ENCODE assay signal across 15 cellular contexts in genomic region chr3:194282436-194283122, GRCh38.
A peak's percentile ranks its signal among the peaks of the same experiment; 100 is the strongest.
DNase-seq lines count a peak whose midpoint lies in the region; ATAC-seq, FAIRE-seq and TF ChIP-seq lines count a peak whose summit lies in the region.
"Had no signal": no experiment of that assay in that cellular context is flagged by ENCODE, and none has a peak within 500 bp of the region (broad histone marks: within the 10 kb centered on the region; RNA-seq: fewer than 3 reads in every experiment).

No MANE protein-coding gene starts in this region.

- H2AFZ ChIP-seq in K562 (ENCODE audit: low read depth, low read length) = 0 out of 2 replicates have a peak overlapping the region, but pooled peaks have one; percentile 14

- H2BK15ac ChIP-seq in mesendoderm (replicated peaks; ENCODE audit: low read depth) = no peak overlapping the region

- H3K79me1 ChIP-seq in mesendoderm (ENCODE audit: low read length) = no peaks in the 10 kb centered on the region

- H4K20me1 ChIP-seq in K562 (replicated peaks; ENCODE audit: control insufficient read depth, insufficient read depth, low read length) = no peaks in the 10 kb centered on the region

- H3K4me3 Mint-ChIP-seq in activated naive CD8-positive, alpha-beta T cell treated with anti-CD3 and anti-CD28 coated beads for 36 hours = no peak overlapping the region
- H3K4me3 Mint-ChIP-seq: activated CD4-positive, alpha-beta T cell treated with anti-CD3 and anti-CD28 coated beads, Interleukin-2, amount 10 ng/mL, durations not matched to agents 24 days and 14 days; naive B cell had no signal

- H3K56ac ChIP-seq in mesendoderm (ENCODE audit: low read length) = peak overlapping the region; percentile 59

- peaks cover 0 to 3% of the 10 kb centered on the region in 2 experiments; a peak in 2 of 5 replicates for H3K4me1 ChIP-seq in K562 (replicated peaks in 1 of 2; ENCODE audit: control insufficient read depth in 2 of 2, insufficient read depth in 2 of 2, low read length in 2 of 2)
- H3K4me1 ChIP-seq in mesendoderm (ENCODE audit: control insufficient read depth, low read depth, low read length) = peaks cover 2% of the 10 kb centered on the region
- peaks cover 13 to 15% of the 10 kb centered on the region in 2 donors for H3K4me1 ChIP-seq in uterus

- H3K9me3 ChIP-seq in K562 (replicated peaks; ENCODE audit: control insufficient read depth, insufficient read depth, low read depth, low read length) (no peaks in the 10 kb centered on the region), uterus (no peaks in the 10 kb centered on the region)

- no peak overlapping the region for H3K27ac Mint-ChIP-seq in activated naive CD8-positive, alpha-beta T cell treated with anti-CD3 and anti-CD28 coated beads for 36 hours
- H3K27ac Mint-ChIP-seq: activated CD4-positive, alpha-beta T cell treated with anti-CD3 and anti-CD28 coated beads, Interleukin-2, amount 10 ng/mL, durations not matched to agents 24 days and 14 days had no signal

- H3K4me1 Mint-ChIP-seq in activated naive CD8-positive, alpha-beta T cell treated with anti-CD3 and anti-CD28 coated beads for 36 hours = no peaks in the 10 kb centered on the region
- H3K4me1 Mint-ChIP-seq: activated CD4-positive, alpha-beta T cell treated with anti-CD3 and anti-CD28 coated beads, Interleukin-2, amount 10 ng/mL, durations not matched to agents 24 days and 14 days had no signal

- TF ChIP-seq POLR2A in K562 (conservative IDR thresholded peaks at IDR 0.05) (no peak), uterus (IDR thresholded peaks at IDR 0.05) (no peak)

- H3K79me2 ChIP-seq in K562 (ENCODE audit: control insufficient read depth, insufficient read depth, low read length) (no peaks in the 10 kb centered on the region), mesendoderm (ENCODE audit: control insufficient read depth, insufficient read depth, low read length) (no peaks in the 10 kb centered on the region)

- in situ Hi-C loops in K562 (cut with MboI) = no loop called here

- H3K4me2 ChIP-seq in K562 (ENCODE audit: insufficient read depth, low read length) (no peak overlapping the region), mesendoderm (ENCODE audit: low read length) (no peak overlapping the region)

- H3K36me3 Mint-ChIP-seq in activated naive CD8-positive, alpha-beta T cell treated with anti-CD3 and anti-CD28 coated beads for 36 hours = no peaks in the 10 kb centered on the region
- H3K36me3 Mint-ChIP-seq: naive B cell had no signal

- no peak overlapping the region for H3K4ac ChIP-seq in mesendoderm (ENCODE audit: low read depth, low read length)

- intact Hi-C loops in cardiac septum (cut with DNase I) (no loop called here), Right ventricle myocardium superior (cut with DNase I) (no loop called here), K562 (cut with micrococcal nuclease) (no loop called here), uterus (cut with DNase I; ENCODE audit: low total_unique reads) (no loop called here)

- no TSS peak for BruUV-seq in K562 (replicated peaks; lab: Mats Ljungman, UMichigan)

- TF ChIP-seq RAD21 in K562 (CRISPR knock-in tag; conservative IDR thresholded peaks at IDR 0.05 in 1 of 2, IDR thresholded peaks at IDR 0.05 in 1 of 2) = no peak

- H3K4me3 ChIP-seq in K562 (no peak overlapping the region), mesendoderm (ENCODE audit: low read length) (no peak overlapping the region), uterus (no peak overlapping the region)

- H3K23ac ChIP-seq in mesendoderm (ENCODE audit: low read length) = peak overlapping the region; percentile 73

- peaks cover 3% of the 10 kb centered on the region for H3K27me3 Mint-ChIP-seq in activated naive CD8-positive, alpha-beta T cell treated with anti-CD3 and anti-CD28 coated beads for 36 hours

- H3K9me3 Mint-ChIP-seq in activated naive CD8-positive, alpha-beta T cell treated with anti-CD3 and anti-CD28 coated beads for 36 hours = no peaks in the 10 kb centered on the region
- H3K9me3 Mint-ChIP-seq: activated CD4-positive, alpha-beta T cell treated with anti-CD3 and anti-CD28 coated beads, Interleukin-2, amount 10 ng/mL, durations not matched to agents 24 days and 14 days; naive B cell had no signal

- H2AK5ac ChIP-seq in mesendoderm (ENCODE audit: low read length) = no peak overlapping the region

- H4K5ac ChIP-seq in mesendoderm (ENCODE audit: low read length) = no peak overlapping the region

- H2BK120ac ChIP-seq in mesendoderm (ENCODE audit: low read depth, low read length) = no peak overlapping the region

- no peak for ATAC-seq in Right ventricle myocardium superior (ENCODE audit: poor library complexity)
- peak; percentile 15; the same call in 2 of the 3 replicates for ATAC-seq in K562

- DNase-seq in cardiac septum (ENCODE audit: low spot score) (peak; percentile 74), Right ventricle myocardium superior (no peak), K562 (ENCODE audit: extremely low read depth in 1 of 4, low spot score in 3 of 4) (no peak), mesendoderm (no peak), uterus (peak; percentile 6 to 13), NCI-H1105 treated with DMSO at 0.1 percent for 48 hours (lab: John Stamatoyannopoulos, UW) (no peak), NCI-H2196 treated with DMSO at 0.1 percent for 48 hours (lab: John Stamatoyannopoulos, UW; ENCODE audit: unreplicated experiment) (no peak)
- DNase-seq in activated naive CD8-positive, alpha-beta T cell treated with anti-CD3 and anti-CD28 coated beads for 36 hours = no peak
- DNase-seq: activated CD4-positive, alpha-beta T cell treated with anti-CD3 and anti-CD28 coated beads, Interleukin-2, amount 10 ng/mL, durations not matched to agents 24 days and 14 days; activated T-cell treated with anti-CD3 and anti-CD28 coated beads, Interleukin-2, amount 50 U/mL, for 48 hours; amniotic stem cell; COR-L47; naive B cell; NCI-H1105 had no signal

- H3K27me3 ChIP-seq in K562 (ENCODE audit: control insufficient read depth in 2 of 2, insufficient read depth in 2 of 2, low read length in 2 of 2) (no peaks in the 10 kb centered on the region), mesendoderm (ENCODE audit: insufficient read depth, low read length, poor library complexity) (no peaks in the 10 kb centered on the region), uterus (no peaks in the 10 kb centered on the region)

- WGBS in K562 (ENCODE audit: insufficient coverage, low coverage, missing lambda C conversion rate) = 57% methylated on average over 15 of the region's 15 CpGs
- no CpG with 5 or more reads among the region's 15 CpGs for WGBS in mesendoderm (ENCODE audit: extremely low coverage, insufficient coverage, low lambda C conversion rate)

- H3K36me3 ChIP-seq in K562 (ENCODE audit: control insufficient read depth, insufficient read depth, low read length) (no peaks in the 10 kb centered on the region), mesendoderm (ENCODE audit: control insufficient read depth, insufficient read depth, low read length) (no peaks in the 10 kb centered on the region), uterus (no peaks in the 10 kb centered on the region)

- TF ChIP-seq CTCF in K562 (IDR thresholded peaks at IDR 0.05 in 2 of 3, conservative IDR thresholded peaks at IDR 0.05 in 1 of 3; ENCODE audit: insufficient read depth in 2 of 3, low read depth in 1 of 3, low read length in 3 of 3) (no peak), uterus (IDR thresholded peaks at IDR 0.05) (no peak)

- no peak overlapping the region for H4K8ac ChIP-seq in mesendoderm (ENCODE audit: low read depth, low read length)

- CTCF ChIA-PET in K562 (lab: Yijun Ruan, JAX; ENCODE audit: low intra/inter-chr PET ratio) = no interaction called here

- H3K9ac ChIP-seq in K562 (ENCODE audit: insufficient read depth in 1 of 2, low read depth in 2 of 2, low read length in 2 of 2) (peak overlapping the region in 1 of 2 experiments; percentile 66; a peak in 1 of 4 replicates), mesendoderm (ENCODE audit: low read length) (no peak overlapping the region)

- H3K9me1 ChIP-seq in K562 (ENCODE audit: control insufficient read depth, insufficient read depth, low read length) = no peaks in the 10 kb centered on the region

- FAIRE-seq in K562 (lab: Jason Lieb, UNC) = no peak
- FAIRE-seq: frontal cortex had no signal

- no peak overlapping the region for H3K18ac ChIP-seq in mesendoderm (ENCODE audit: low read length)

- no peak for TF ChIP-seq EP300 in K562 (IDR thresholded peaks at IDR 0.05; ENCODE audit: low read length)

- POLR2A ChIA-PET in K562 (lab: Yijun Ruan, JAX) = interaction anchor here (0.6 to 0.8 kb wide), 3 partner anchors 9 to 27 kb away, joined by 3 read pairs; no protein-coding TSS in a partner anchor

- H3K27ac ChIP-seq in K562 (ENCODE audit: extremely low read depth, low read depth, low read length) (no peak overlapping the region), mesendoderm (ENCODE audit: low read depth, low read length) (no peak overlapping the region), uterus (no peak overlapping the region)

- H2BK5ac ChIP-seq in mesendoderm (ENCODE audit: low read length) = no peak overlapping the region

TF ChIP-seq in K562, 482 proteins besides CTCF, POLR2A, EP300 and RAD21:
- no peak for TF ChIP-seq ZKSCAN1 (IDR thresholded peaks at IDR 0.05; ENCODE audit: low read depth, low read length)
- no peak for TF ChIP-seq ZNF165 (CRISPR knock-in tag; IDR thresholded peaks at IDR 0.05; ENCODE audit: borderline replicate concordance)
- no peak for TF ChIP-seq ZBTB9 (CRISPR knock-in tag; IDR thresholded peaks at IDR 0.05)
- TF ChIP-seq ZNF431 (CRISPR knock-in tag; IDR thresholded peaks at IDR 0.05) = no peak
- TF ChIP-seq WHSC1 (IDR thresholded peaks at IDR 0.05; ENCODE audit: low read length) = no peak

Comparison
In these comparisons a context has a peak if more than half of its experiments do, and no peak if none do; other contexts are left out.
1. DNase-seq: peak in cardiac septum (single experiment) and uterus (2 of 2); none in Right ventricle myocardium superior (single experiment), K562 (0 of 4), mesendoderm (single experiment), NCI-H1105 treated with DMSO at 0.1 percent for 48 hours (single experiment), activated naive CD8-positive, alpha-beta T cell treated with anti-CD3 and anti-CD28 coated beads for 36 hours (single experiment) and NCI-H2196 treated with DMSO at 0.1 percent for 48 hours (single experiment).